Comparison of ENCODE assay signal across 8 cellular contexts in the genomic region with DNA sequence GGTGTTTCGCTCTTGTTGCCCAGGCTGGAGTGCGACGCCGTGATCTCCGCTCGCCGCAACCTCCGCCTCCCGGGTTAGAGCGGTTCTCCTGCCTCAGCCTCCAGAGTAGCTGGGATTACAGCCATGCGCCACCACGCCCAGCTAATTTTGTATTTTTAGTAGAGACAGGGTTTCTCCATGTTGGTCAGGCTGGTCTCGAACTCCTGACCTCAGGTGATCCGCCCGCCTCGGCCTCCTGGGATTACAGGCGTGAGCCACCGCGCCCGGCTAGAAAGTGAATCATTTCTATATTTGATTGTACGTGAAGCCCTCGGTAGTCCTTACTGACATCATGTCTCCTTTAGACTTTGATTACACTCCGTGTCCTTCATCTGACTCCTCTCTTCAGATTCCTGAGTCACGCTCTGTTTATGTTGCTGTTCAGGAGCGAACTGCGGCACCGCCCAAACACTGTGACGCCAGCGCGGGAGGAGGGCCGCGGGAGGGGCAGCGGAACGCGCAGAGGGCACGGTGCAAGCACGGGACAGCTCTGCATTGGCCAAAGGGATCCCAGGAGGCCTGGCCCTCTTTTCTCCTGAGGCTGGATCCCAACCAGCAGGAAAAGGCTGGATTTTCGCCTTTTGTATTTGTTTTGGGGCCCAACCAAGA.
A peak's percentile ranks its signal among the peaks of the same experiment; 100 is the strongest.
DNase-seq lines count a peak whose midpoint lies in the region; FAIRE-seq and TF ChIP-seq lines count a peak whose summit lies in the region.

No MANE protein-coding gene starts in this region.

- peak; percentile 95 for FAIRE-seq in H54 (lab: Jason Lieb, UNC)

- DNase-seq in DMS 273 (lab: John Stamatoyannopoulos, UW; ENCODE audit: unreplicated experiment) (peak; percentile 89), H54 (ENCODE audit: insufficient read length, low spot score) (peak; percentile 83), NCI-H1048 (lab: John Stamatoyannopoulos, UW) (peak; percentile 68), SW 1271 (lab: John Stamatoyannopoulos, UW) (peak; percentile 96 to 99), glomerular visceral epithelial cell (ENCODE audit: extremely low spot score) (peak; percentile 97), non-pigmented ciliary epithelial cell (ENCODE audit: low read depth) (peak; percentile 99), substantia nigra (lab: John Stamatoyannopoulos, UW) (peak; percentile 48 to 96 (median 88))
- DNase-seq in activated naive CD8-positive, alpha-beta T cell treated with anti-CD3 and anti-CD28 coated beads, Interleukin-2, amount 50 U/mL, for 16 hours (ENCODE audit: low read depth, low spot score): peak; percentile 62

- no peak for TF ChIP-seq POLR2A in H54 (IDR thresholded peaks at IDR 0.05; ENCODE audit: low read depth, low read length)

- peak overlapping the region; percentile 99 for H3K27ac ChIP-seq in substantia nigra (ENCODE audit: low read depth, low read length, poor library complexity, severe bottlenecking)

Comparison
In these comparisons a context has a peak if more than half of its experiments do, and no peak if none do; other contexts are left out.
1. Peak in every context shown above with its lines: DNase-seq and H3K27ac ChIP-seq.